1 cellular context compared by ENCODE assay signal in genomic region chr3:9771007-9771406, GRCh38.
TF ChIP-seq lines count a peak whose summit lies in the region.
"Not testable (repeated sequence)": the region's sequence is repeated elsewhere in the genome, so short reads cannot be mapped to it uniquely, and the experiment has no call there.

No MANE protein-coding gene starts in this region.

TF ChIP-seq in HepG2, 621 proteins besides CTCF, POLR2A, EP300 and RAD21:
- TF ChIP-seq NONO (IDR thresholded peaks at IDR 0.05), result not testable (repeated sequence)
- TF ChIP-seq NONO (CRISPR knock-in tag; conservative IDR thresholded peaks at IDR 0.05), result 0 out of 2 replicates have a peak, but pooled peaks have one; percentile 1
- peak; percentile 78 for TF ChIP-seq ZNF629 (CRISPR knock-in tag; conservative IDR thresholded peaks at IDR 0.05)
- TF ChIP-seq ZNF121 (CRISPR knock-in tag; IDR thresholded peaks at IDR 0.05), result peak; percentile 76
- TF ChIP-seq ZNF460 (CRISPR knock-in tag; IDR thresholded peaks at IDR 0.05; ENCODE audit: borderline replicate concordance), result peak; percentile 71; the same call in 1 of the 2 replicates
